Comparison of ENCODE assay signal across 8 cellular contexts in the genomic region with DNA sequence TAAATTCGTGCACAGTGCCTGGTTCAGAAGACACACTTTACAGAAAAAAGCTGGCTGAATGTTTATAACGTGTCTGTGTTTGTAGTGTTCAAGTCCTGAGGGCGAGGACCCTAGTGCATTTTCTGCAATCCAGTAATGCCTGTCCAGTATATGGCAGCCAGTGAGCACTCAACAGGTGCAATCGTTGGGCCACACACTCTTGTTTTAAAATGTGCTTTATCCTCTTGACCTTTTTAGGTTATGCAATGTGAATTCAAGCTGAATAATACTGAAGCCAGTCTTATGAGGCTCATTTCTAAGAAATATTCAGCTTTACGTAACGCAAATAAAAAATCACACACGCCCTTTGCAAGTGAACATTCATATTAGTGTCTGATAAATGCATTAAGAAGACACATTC. TPM values are rescaled to one million over a fixed set of nuclear protein-coding genes. Genes with fewer than 3 reads are reported as not detected.
DNase-seq lines count a peak whose midpoint lies in the region; ATAC-seq and TF ChIP-seq lines count a peak whose summit lies in the region.

No MANE protein-coding gene starts in this region.

- peak overlapping the region in 2 of 3 donors; percentile 90 to 94 for H3K27ac Mint-ChIP-seq in CD4-positive, CD25-positive, alpha-beta regulatory T cell
- peak overlapping the region; percentile 68 for H3K27ac Mint-ChIP-seq in dendritic cell treated with granulocyte-macrophage colony-stimulating factor and Interleukin-4, amounts not matched to agents 40 ng/mL and 50 ng/mL, for 4 days
- peak overlapping the region; percentile 38 for H3K27ac Mint-ChIP-seq in neural progenitor cell

- intact Hi-C loops in dendritic cell treated with granulocyte-macrophage colony-stimulating factor and Interleukin-4, amounts not matched to agents 40 ng/mL and 50 ng/mL, for 4 days (cut with micrococcal nuclease) = no loop called here

- ATAC-seq in CD4-positive, CD25-positive, alpha-beta regulatory T cell (ENCODE audit: low read depth in 2 of 2) = no peak
- no peak for ATAC-seq in HG03196 (IDR thresholded peaks at IDR 0.05; ENCODE audit: unreplicated experiment)

- peaks cover 16% of the 10 kb centered on the region for H3F3A ChIP-seq in neural progenitor cell (ENCODE audit: low read depth)

- peak overlapping the region; percentile 71 for H3K4me2 ChIP-seq in neural progenitor cell

- peaks cover 14% of the 10 kb centered on the region for H3K4me1 ChIP-seq in CD4-positive, CD25-positive, alpha-beta regulatory T cell (ENCODE audit: control insufficient read depth, insufficient read depth, low read length, poor library complexity, severe bottlenecking)
- H3K4me1 ChIP-seq in neural progenitor cell = peaks cover 4% of the 10 kb centered on the region

- no peaks in the 10 kb centered on the region for H3K27me3 ChIP-seq in CD4-positive, CD25-positive, alpha-beta regulatory T cell (ENCODE audit: control insufficient read depth, insufficient read depth, low read length)
- peaks cover 36% of the 10 kb centered on the region for H3K27me3 ChIP-seq in neural progenitor cell

- H3K9me3 ChIP-seq in CD4-positive, CD25-positive, alpha-beta regulatory T cell (ENCODE audit: control insufficient read depth in 2 of 2, low read length in 2 of 2) = no peaks in the 10 kb centered on the region
- H3K9me3 ChIP-seq in neural progenitor cell (ENCODE audit: low read depth) = no peaks in the 10 kb centered on the region

- peak overlapping the region; percentile 59 for H2AFZ ChIP-seq in neural progenitor cell (replicated peaks)

- H3K4me3 Mint-ChIP-seq in CD4-positive, CD25-positive, alpha-beta regulatory T cell = peak overlapping the region; percentile 87 to 90 (median 88)
- H3K4me3 Mint-ChIP-seq in dendritic cell treated with granulocyte-macrophage colony-stimulating factor and Interleukin-4, amounts not matched to agents 40 ng/mL and 50 ng/mL, for 4 days = peak overlapping the region; percentile 75
- peak overlapping the region; percentile 89 for H3K4me3 Mint-ChIP-seq in neural progenitor cell

- H3K9me3 Mint-ChIP-seq in CD4-positive, CD25-positive, alpha-beta regulatory T cell = no peaks in the 10 kb centered on the region
- H3K9me3 Mint-ChIP-seq in dendritic cell treated with granulocyte-macrophage colony-stimulating factor and Interleukin-4, amounts not matched to agents 40 ng/mL and 50 ng/mL, for 4 days = no peaks in the 10 kb centered on the region
- H3K9me3 Mint-ChIP-seq in neural progenitor cell = no peaks in the 10 kb centered on the region

- peaks cover 10% of the 10 kb centered on the region for H4K20me1 ChIP-seq in neural progenitor cell (ENCODE audit: low read depth)

- no peak for DNase-seq in CD4-positive, CD25-positive, alpha-beta regulatory T cell
- peak; percentile 31 for DNase-seq in NAMALWA (ENCODE audit: low spot score)
- DNase-seq in neural progenitor cell (ENCODE audit: low spot score) = no peak
- DNase-seq in NCI-H1694 treated with DMSO at 0.1 percent for 48 hours (lab: John Stamatoyannopoulos, UW) = no peak
- DNase-seq in activated CD4-positive, alpha-beta T cell treated with anti-CD3 and anti-CD28 coated beads for 1 hour = no peak
- no peak for DNase-seq in Ammon's horn (ENCODE audit: low spot score)

- peaks cover 3% of the 10 kb centered on the region for H3K79me2 ChIP-seq in neural progenitor cell (ENCODE audit: low read depth)

- peaks cover 19% of the 10 kb centered on the region for H3K27me3 Mint-ChIP-seq in CD4-positive, CD25-positive, alpha-beta regulatory T cell
- H3K27me3 Mint-ChIP-seq in dendritic cell treated with granulocyte-macrophage colony-stimulating factor and Interleukin-4, amounts not matched to agents 40 ng/mL and 50 ng/mL, for 4 days = peaks cover 26% of the 10 kb centered on the region
- peaks cover 5% of the 10 kb centered on the region for H3K27me3 Mint-ChIP-seq in neural progenitor cell (ENCODE audit: insufficient read depth, low read depth)

- H3K9ac ChIP-seq in neural progenitor cell = no peak overlapping the region

- peaks cover 11% of the 10 kb centered on the region for H3K36me3 Mint-ChIP-seq in CD4-positive, CD25-positive, alpha-beta regulatory T cell
- peaks cover 6% of the 10 kb centered on the region for H3K36me3 Mint-ChIP-seq in dendritic cell treated with granulocyte-macrophage colony-stimulating factor and Interleukin-4, amounts not matched to agents 40 ng/mL and 50 ng/mL, for 4 days (ENCODE audit: low read depth)
- peaks cover 5% of the 10 kb centered on the region for H3K36me3 Mint-ChIP-seq in neural progenitor cell

- H3K4me1 Mint-ChIP-seq in CD4-positive, CD25-positive, alpha-beta regulatory T cell = peaks cover 10 to 25% (median 16%) of the 10 kb centered on the region in 4 donors
- H3K4me1 Mint-ChIP-seq in dendritic cell treated with granulocyte-macrophage colony-stimulating factor and Interleukin-4, amounts not matched to agents 40 ng/mL and 50 ng/mL, for 4 days (ENCODE audit: low read depth) = peaks cover 14% of the 10 kb centered on the region
- H3K4me1 Mint-ChIP-seq in neural progenitor cell = peaks cover 4% of the 10 kb centered on the region

- H3K36me3 ChIP-seq in CD4-positive, CD25-positive, alpha-beta regulatory T cell (ENCODE audit: control insufficient read depth, insufficient read depth, low read length) = no peaks in the 10 kb centered on the region
- no peaks in the 10 kb centered on the region for H3K36me3 ChIP-seq in neural progenitor cell

- peak overlapping the region; percentile 90 for H3K4me3 ChIP-seq in CD4-positive, CD25-positive, alpha-beta regulatory T cell (ENCODE audit: low read depth, low read length)
- peak overlapping the region; percentile 82 for H3K4me3 ChIP-seq in neural progenitor cell

- peak overlapping the region; percentile 44 for H3K27ac ChIP-seq in CD4-positive, CD25-positive, alpha-beta regulatory T cell (ENCODE audit: insufficient read depth, low read length, poor library complexity, severe bottlenecking)
- no peak overlapping the region for H3K27ac ChIP-seq in neural progenitor cell

- no peak for TF ChIP-seq CTCF in neural progenitor cell (IDR thresholded peaks at IDR 0.05)

RNA-seq across cellular contexts. Expression of gene MTURN, which starts 0.8 kb away (rescaled TPM):
- total RNA-seq in CD4-positive, CD25-positive, alpha-beta regulatory T cell = 31.1 TPM
- polyA plus RNA-seq in CD4-positive, CD25-positive, alpha-beta regulatory T cell = 1 to 10 TPM; 5.2 to 8.5 (median 5.8) TPM
- total RNA-seq in neural progenitor cell (ENCODE audit: low replicate concordance) = 12.6 and 18.0 TPM in 2 replicates

Comparison
In these comparisons a context has a peak if more than half of its experiments do, and no peak if none do; other contexts are left out.
1. H3K27ac Mint-ChIP-seq: peak in every context shown above with its lines; median percentile 92 in CD4-positive, CD25-positive, alpha-beta regulatory T cell; 68 in dendritic cell treated with granulocyte-macrophage colony-stimulating factor and Interleukin-4, amounts not matched to agents 40 ng/mL and 50 ng/mL, for 4 days; 38 in neural progenitor cell.